35 cellular contexts compared by ENCODE assay signal in the genomic region with DNA sequence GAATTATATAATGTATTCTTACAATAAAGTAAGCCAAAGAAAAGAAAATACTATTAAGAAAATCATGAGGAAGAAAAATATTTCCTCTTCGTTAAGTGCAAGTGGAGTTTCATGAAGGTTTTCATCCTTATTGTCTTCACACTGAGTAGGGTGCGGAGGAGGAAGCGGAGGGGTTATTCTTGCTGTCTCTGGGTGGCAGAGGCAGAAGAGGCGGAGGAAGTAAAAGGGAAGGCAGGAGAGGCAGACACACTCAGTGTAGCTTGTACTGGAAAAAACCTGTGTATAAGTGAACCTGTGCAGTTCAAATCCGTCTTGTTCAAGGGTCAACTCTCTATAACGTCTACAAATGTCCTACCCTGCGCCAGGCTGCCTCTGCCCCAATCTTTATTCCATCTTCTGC. TPM values are rescaled to one million over a fixed set of nuclear protein-coding genes. Genes with fewer than 3 reads are reported as not detected.
"Had no signal": no experiment of that assay in that cellular context is flagged by ENCODE, and none has a peak within 500 bp of the region (broad histone marks: within the 10 kb centered on the region; RNA-seq: fewer than 3 reads in every experiment).

No MANE protein-coding gene starts in this region.

- H3K4me1 ChIP-seq: ascending aorta had no signal

- H3K27me3 ChIP-seq: ascending aorta, cardiac muscle cell had no signal

- H3K27ac Mint-ChIP-seq: activated B cell treated with CpG ODN at 0.5 μM for 24 hours; activated CD4-positive, alpha-beta memory T cell treated with anti-CD3 and anti-CD28 coated beads for 36 hours; activated CD4-positive, alpha-beta T cell treated with anti-CD3 and anti-CD28 coated beads, Interleukin-2, amount 10 ng/mL, durations not matched to agents 24 days and 14 days; activated CD8-positive, alpha-beta T cell treated with anti-CD3 and anti-CD28 coated beads for 36 hours; activated naive CD4-positive, alpha-beta T cell treated with anti-CD3 and anti-CD28 coated beads, Interleukin-2, amount 10 ng/mL, durations not matched to agents 7 days and 5 days; activated naive CD4-positive, alpha-beta T cell treated with anti-CD3 and anti-CD28 coated beads, Interleukin-2, amount 50 U/mL, for 24 hours; activated naive CD8-positive, alpha-beta T cell; activated naive CD8-positive, alpha-beta T cell treated with anti-CD3 and anti-CD28 coated beads, Interleukin-2, amount 10 ng/mL, durations not matched to agents 7 days and 5 days; activated naive CD8-positive, alpha-beta T cell treated with anti-CD3 and anti-CD28 coated beads, Interleukin-2, amount 50 U/mL, for 24 hours; activated T-helper 2 cell treated with anti-CD3 and anti-CD28 coated beads, Interferon-gamma antibody, Interleukin-2, Interleukin-4, amounts not matched to agents 10 μg/mL and 5 μg/mL and 100 μg/mL, durations not matched to agents 14 hours and 24 hours and 36 hours; brain; T-helper 1 cell treated with Interleukin-12 subunit alpha and Interleukin-12 subunit beta and Interleukin-4 antibody, amounts not matched to agents 30 μg/mL and 1 μg/mL, for 36 hours; T-helper 2 cell treated with Interferon-gamma antibody and Interleukin-4, amounts not matched to agents 5 μg/mL and 100 μg/mL, for 36 hours had no signal

- DNase-seq: activated B cell treated with CpG ODN at 0.5 μM for 24 hours; activated CD4-positive, alpha-beta memory T cell treated with anti-CD3 and anti-CD28 coated beads for 36 hours; activated CD4-positive, alpha-beta T cell treated with anti-CD3 and anti-CD28 coated beads for 4 hours; activated CD4-positive, alpha-beta T cell treated with anti-CD3 and anti-CD28 coated beads, Interleukin-2, amount 10 ng/mL, durations not matched to agents 24 days and 14 days; activated CD4-positive, alpha-beta T cell treated with anti-CD3 and anti-CD28 coated beads, Interleukin-2, amount 50 U/mL, for 1 hour; activated CD4-positive, alpha-beta T cell treated with anti-CD3 and anti-CD28 coated beads, Interleukin-2, amount 50 U/mL, for 4 hours; activated CD4-positive, CD25-positive, alpha-beta regulatory T cell treated with anti-CD3 and anti-CD28 coated beads, Interleukin-2, amount 50 U/mL, for 72 hours; activated CD8-positive, alpha-beta memory T cell treated with anti-CD3 and anti-CD28 coated beads, Interleukin-2, amount 50 U/mL, for 4 hours; activated CD8-positive, alpha-beta T cell treated with anti-CD3 and anti-CD28 coated beads for 36 hours; activated effector memory CD4-positive, alpha-beta T cell treated with Interleukin-2 at 50 U/mL for 16 hours; activated gamma-delta T cell; activated naive CD4-positive, alpha-beta T cell treated with anti-CD3 and anti-CD28 coated beads, Interleukin-2, amount 10 ng/mL, durations not matched to agents 7 days and 5 days; activated naive CD4-positive, alpha-beta T cell treated with Interleukin-2 at 50 U/mL for 16 hours; activated naive CD8-positive, alpha-beta T cell treated with anti-CD3 and anti-CD28 coated beads, Interleukin-2, amount 10 ng/mL, durations not matched to agents 7 days and 5 days; activated naive CD8-positive, alpha-beta T cell treated with anti-CD3 and anti-CD28 coated beads, Interleukin-2, amount 50 U/mL, for 24 hours; activated T-cell treated with anti-CD3 and anti-CD28 coated beads for 4 hours; activated T-cell treated with anti-CD3 and anti-CD28 coated beads, Interleukin-2, amount 50 U/mL, for 1 hour; activated T-cell treated with anti-CD3 and anti-CD28 coated beads, Interleukin-2, amount 50 U/mL, for 4 hours; amygdala; anterior cingulate cortex; cerebellar nuclear complex; T-helper 1 cell; T-helper 2 cell; T-helper 9 cell had no signal

- H3K9me3 Mint-ChIP-seq: activated B cell treated with CpG ODN at 0.5 μM for 24 hours; activated CD4-positive, alpha-beta memory T cell treated with anti-CD3 and anti-CD28 coated beads for 36 hours; activated CD4-positive, alpha-beta T cell treated with anti-CD3 and anti-CD28 coated beads, Interleukin-2, amount 10 ng/mL, durations not matched to agents 24 days and 14 days; activated CD8-positive, alpha-beta T cell treated with anti-CD3 and anti-CD28 coated beads for 36 hours; activated naive CD4-positive, alpha-beta T cell treated with anti-CD3 and anti-CD28 coated beads, Interleukin-2, amount 10 ng/mL, durations not matched to agents 7 days and 5 days; activated naive CD4-positive, alpha-beta T cell treated with anti-CD3 and anti-CD28 coated beads, Interleukin-2, amount 50 U/mL, for 24 hours; activated naive CD8-positive, alpha-beta T cell treated with anti-CD3 and anti-CD28 coated beads, Interleukin-2, amount 10 ng/mL, durations not matched to agents 7 days and 5 days; activated naive CD8-positive, alpha-beta T cell treated with anti-CD3 and anti-CD28 coated beads, Interleukin-2, amount 50 U/mL, for 24 hours; activated T-cell treated with anti-CD3 and anti-CD28 coated beads, Interleukin-2, amount 50 U/mL, for 4 hours; activated T-helper 2 cell treated with anti-CD3 and anti-CD28 coated beads, Interferon-gamma antibody, Interleukin-2, Interleukin-4, amounts not matched to agents 10 μg/mL and 5 μg/mL and 100 μg/mL, durations not matched to agents 14 hours and 24 hours and 36 hours; central memory CD8-positive, alpha-beta T cell; T-helper 1 cell treated with Interleukin-12 subunit alpha and Interleukin-12 subunit beta and Interleukin-4 antibody, amounts not matched to agents 30 μg/mL and 1 μg/mL, for 36 hours; T-helper 2 cell treated with Interferon-gamma antibody and Interleukin-4, amounts not matched to agents 5 μg/mL and 100 μg/mL, for 36 hours had no signal

- H3K4me3 Mint-ChIP-seq: activated B cell treated with CpG ODN at 0.5 μM for 24 hours; activated CD4-positive, alpha-beta memory T cell treated with anti-CD3 and anti-CD28 coated beads for 36 hours; activated CD4-positive, alpha-beta T cell treated with anti-CD3 and anti-CD28 coated beads, Interleukin-2, amount 10 ng/mL, durations not matched to agents 24 days and 14 days; activated CD8-positive, alpha-beta T cell treated with anti-CD3 and anti-CD28 coated beads for 36 hours; activated naive CD4-positive, alpha-beta T cell treated with anti-CD3 and anti-CD28 coated beads, Interleukin-2, amount 10 ng/mL, durations not matched to agents 7 days and 5 days; activated naive CD4-positive, alpha-beta T cell treated with anti-CD3 and anti-CD28 coated beads, Interleukin-2, amount 50 U/mL, for 24 hours; activated naive CD8-positive, alpha-beta T cell; activated naive CD8-positive, alpha-beta T cell treated with anti-CD3 and anti-CD28 coated beads, Interleukin-2, amount 10 ng/mL, durations not matched to agents 7 days and 5 days; activated naive CD8-positive, alpha-beta T cell treated with anti-CD3 and anti-CD28 coated beads, Interleukin-2, amount 50 U/mL, for 24 hours; activated T-cell treated with anti-CD3 and anti-CD28 coated beads, Interleukin-2, amount 50 U/mL, for 4 hours; brain; central memory CD8-positive, alpha-beta T cell; T-helper 1 cell treated with Interleukin-12 subunit alpha and Interleukin-12 subunit beta and Interleukin-4 antibody, amounts not matched to agents 30 μg/mL and 1 μg/mL, for 36 hours; T-helper 2 cell treated with Interferon-gamma antibody and Interleukin-4, amounts not matched to agents 5 μg/mL and 100 μg/mL, for 36 hours had no signal

- H3K4me1 Mint-ChIP-seq: activated B cell treated with CpG ODN at 0.5 μM for 24 hours; activated CD4-positive, alpha-beta T cell treated with anti-CD3 and anti-CD28 coated beads, Interleukin-2, amount 10 ng/mL, durations not matched to agents 24 days and 14 days; activated naive CD4-positive, alpha-beta T cell treated with anti-CD3 and anti-CD28 coated beads, Interleukin-2, amount 10 ng/mL, durations not matched to agents 7 days and 5 days; activated naive CD4-positive, alpha-beta T cell treated with anti-CD3 and anti-CD28 coated beads, Interleukin-2, amount 50 U/mL, for 24 hours; activated naive CD8-positive, alpha-beta T cell treated with anti-CD3 and anti-CD28 coated beads, Interleukin-2, amount 10 ng/mL, durations not matched to agents 7 days and 5 days; activated naive CD8-positive, alpha-beta T cell treated with anti-CD3 and anti-CD28 coated beads, Interleukin-2, amount 50 U/mL, for 24 hours; brain; central memory CD8-positive, alpha-beta T cell had no signal

- H3K36me3 Mint-ChIP-seq: activated CD4-positive, alpha-beta memory T cell treated with anti-CD3 and anti-CD28 coated beads for 36 hours; activated naive CD4-positive, alpha-beta T cell treated with anti-CD3 and anti-CD28 coated beads, Interleukin-2, amount 10 ng/mL, durations not matched to agents 7 days and 5 days; activated naive CD4-positive, alpha-beta T cell treated with anti-CD3 and anti-CD28 coated beads, Interleukin-2, amount 50 U/mL, for 24 hours; activated naive CD8-positive, alpha-beta T cell; activated naive CD8-positive, alpha-beta T cell treated with anti-CD3 and anti-CD28 coated beads, Interleukin-2, amount 10 ng/mL, durations not matched to agents 7 days and 5 days; brain had no signal

- H3K36me3 ChIP-seq: ascending aorta, cardiac muscle cell had no signal

- H3K9me3 ChIP-seq: ascending aorta had no signal

- H3K27ac ChIP-seq: ascending aorta, cardiac muscle cell, VCaP had no signal

- H3K4me3 ChIP-seq: ascending aorta, cardiac muscle cell had no signal

- H3K27me3 Mint-ChIP-seq: activated B cell treated with CpG ODN at 0.5 μM for 24 hours; activated CD4-positive, alpha-beta memory T cell treated with anti-CD3 and anti-CD28 coated beads for 36 hours; activated CD8-positive, alpha-beta T cell treated with anti-CD3 and anti-CD28 coated beads for 36 hours; activated naive CD4-positive, alpha-beta T cell treated with anti-CD3 and anti-CD28 coated beads, Interleukin-2, amount 50 U/mL, for 24 hours; activated naive CD8-positive, alpha-beta T cell; activated naive CD8-positive, alpha-beta T cell treated with anti-CD3 and anti-CD28 coated beads, Interleukin-2, amount 50 U/mL, for 24 hours; brain; central memory CD8-positive, alpha-beta T cell had no signal

- ATAC-seq: activated CD8-positive, alpha-beta T cell treated with anti-CD3 and anti-CD28 coated beads for 36 hours; activated naive CD8-positive, alpha-beta T cell treated with anti-CD3 and anti-CD28 coated beads, Interleukin-2, amount 50 U/mL, for 24 hours; activated T-cell treated with anti-CD3 and anti-CD28 coated beads, Interleukin-2, amount 50 U/mL, for 4 hours had no signal

RNA-seq across cellular contexts. Expression of a gene that starts 22.0 kb away (rescaled TPM):
- total RNA-seq: activated B cell treated with CpG ODN at 0.5 μM for 24 hours, ascending aorta, bronchial epithelial cell, cardiac muscle cell had no signal
- polyA plus RNA-seq: cardiac muscle cell had no signal
